In genomic region chr2:231615058-231615671, GRCh38 we compare ENCODE assay signal across 9 cellular contexts. TPM values are rescaled to one million over a fixed set of nuclear protein-coding genes. Genes with fewer than 3 reads are reported as not detected.
A peak's percentile ranks its signal among the peaks of the same experiment; 100 is the strongest.
DNase-seq lines count a peak whose midpoint lies in the region; ATAC-seq and TF ChIP-seq lines count a peak whose summit lies in the region.
"Had no signal": no experiment of that assay in that cellular context is flagged by ENCODE, and none has a peak within 500 bp of the region (broad histone marks: within the 10 kb centered on the region; RNA-seq: fewer than 3 reads in every experiment).

No MANE protein-coding gene starts in this region.

- RAD21 ChIA-PET in HCT116 (lab: Charles Lee; ENCODE audit: low non-redundant PET in 1 of 2, low total read pairs in 2 of 2, uncharacterized antibody in 2 of 2, unreplicated experiment in 2 of 2), result no interaction called here

- no peaks in the 10 kb centered on the region for H4K20me1 ChIP-seq in HCT116 (ENCODE audit: insufficient read depth)

- POLR2A ChIA-PET in HCT116 (lab: Charles Lee), result interaction anchor here (2.1 kb wide), 1 partner anchor 51 kb away, joined by 12 read pairs; no protein-coding TSS in a partner anchor

- H3K9ac ChIP-seq in HCT116 (ENCODE audit: low read length), result peak overlapping the region; percentile 84

- TF ChIP-seq POLR2A in HCT116 (IDR thresholded peaks at IDR 0.05; ENCODE audit: borderline replicate concordance, extremely low read depth, insufficient read depth, insufficient read length) (no peak), GM18505 (IDR thresholded peaks at IDR 0.05; ENCODE audit: borderline replicate concordance, extremely low read depth, insufficient read depth, insufficient read length) (no peak)

- H3K27me3 ChIP-seq in HCT116 (ENCODE audit: insufficient read depth, low read length), result no peaks in the 10 kb centered on the region

- no peak for TF ChIP-seq CTCF in HCT116 (IDR thresholded peaks at IDR 0.05 in 2 of 3, conservative IDR thresholded peaks at IDR 0.05 in 1 of 3; ENCODE audit: borderline replicate concordance in 1 of 3, insufficient read depth in 1 of 3, low read depth in 2 of 3, low read length in 2 of 3)

- H3K9me2 ChIP-seq in HCT116 (ENCODE audit: insufficient read depth), result no peaks in the 10 kb centered on the region

- peak overlapping the region; percentile 83 for H3K4me2 ChIP-seq in HCT116 (ENCODE audit: low read length)

- CTCF ChIA-PET in HCT116 (lab: Charles Lee), result interaction anchor here (6.1 kb wide), 1 partner anchor 59 kb away, joined by 162 read pairs; no protein-coding TSS in a partner anchor

- no peaks in the 10 kb centered on the region for H3K79me2 ChIP-seq in HCT116 (ENCODE audit: insufficient read depth, low read length)

- DNase-seq in HCT116 (ENCODE audit: low read depth, low spot score) (no peak), kidney glomerular epithelial cell (lab: John Stamatoyannopoulos, UW) (no peak), DMS 273 (lab: John Stamatoyannopoulos, UW; ENCODE audit: unreplicated experiment) (no peak)
- peak; percentile 57 to 62 for DNase-seq in activated T-cell treated with anti-CD3 and anti-CD28 coated beads, Interleukin-2, amount 50 U/mL, for 48 hours
- peak in 1 of 2 donors; percentile 56 for DNase-seq in stimulated activated effector memory CD8-positive, alpha-beta T cell treated with anti-CD3 and anti-CD28 coated beads, Interleukin-12 subunit alpha, Interleukin-12 subunit beta, amount 100 ng/mL, for 72 hours (ENCODE audit: low spot score in 2 of 2)
- DNase-seq in activated CD4-positive, CD25-positive, alpha-beta regulatory T cell (lab: John Stamatoyannopoulos, UW), result no peak

- no peaks in the 10 kb centered on the region for H3K36me3 ChIP-seq in HCT116 (ENCODE audit: control insufficient read depth in 1 of 2, insufficient read depth in 2 of 2, low read length in 2 of 2)

- peak overlapping the region; percentile 92 for H3K4me3 Mint-ChIP-seq in stimulated activated effector memory CD8-positive, alpha-beta T cell treated with anti-CD3 and anti-CD28 coated beads, Interleukin-12 subunit alpha, Interleukin-12 subunit beta, amount 100 ng/mL, for 72 hours

- H3K36me3 Mint-ChIP-seq in stimulated activated effector memory CD8-positive, alpha-beta T cell treated with anti-CD3 and anti-CD28 coated beads, Interleukin-12 subunit alpha, Interleukin-12 subunit beta, amount 100 ng/mL, for 72 hours, result peaks cover 34% of the 10 kb centered on the region

- no peak overlapping the region for H2AFZ ChIP-seq in HCT116 (ENCODE audit: low read depth, low read length, poor library complexity, severe bottlenecking)

- H3K4me1 Mint-ChIP-seq in stimulated activated effector memory CD8-positive, alpha-beta T cell treated with anti-CD3 and anti-CD28 coated beads, Interleukin-12 subunit alpha, Interleukin-12 subunit beta, amount 100 ng/mL, for 72 hours, result peaks cover 39% of the 10 kb centered on the region

- peak overlapping the region; percentile 99 for H3K27ac ChIP-seq in HCT116 (ENCODE audit: low read depth, low read length)

- TF ChIP-seq RAD21 in HCT116 (IDR thresholded peaks at IDR 0.05; ENCODE audit: low read depth), result no peak

- BruUV-seq in HCT116 (replicated peaks; lab: Mats Ljungman, UMichigan), result no TSS peak

- H3K4me1 ChIP-seq in HCT116 (ENCODE audit: control insufficient read depth in 1 of 2, insufficient read depth in 2 of 2, low read length in 2 of 2), result peaks cover 72 to 87% of the 10 kb centered on the region in 2 experiments

- ATAC-seq in HCT116 (no peak), GM18505 (IDR thresholded peaks at IDR 0.05; ENCODE audit: unreplicated experiment) (no peak)
- ATAC-seq in stimulated activated effector memory CD8-positive, alpha-beta T cell treated with anti-CD3 and anti-CD28 coated beads, Interleukin-12 subunit alpha, Interleukin-12 subunit beta, amount 100 ng/mL, for 72 hours, result no peak

- H3K9me3 ChIP-seq in HCT116 (ENCODE audit: control insufficient read depth in 1 of 2, insufficient read depth in 1 of 2, low read depth in 1 of 2, low read length in 2 of 2), result no peaks in the 10 kb centered on the region

- no peaks in the 10 kb centered on the region for H3K9me3 Mint-ChIP-seq in stimulated activated effector memory CD8-positive, alpha-beta T cell treated with anti-CD3 and anti-CD28 coated beads, Interleukin-12 subunit alpha, Interleukin-12 subunit beta, amount 100 ng/mL, for 72 hours

- H3K4me3 ChIP-seq in HCT116 (replicated peaks in 1 of 2; ENCODE audit: low read depth in 1 of 2, low read length in 2 of 2) (no peak overlapping the region), iPS-11a (ENCODE audit: low read depth, low read length) (peak overlapping the region; percentile 48)

- intact Hi-C loops in HCT116 (cut with micrococcal nuclease), result no loop called here

- peak overlapping the region; percentile 99 for H3K27ac Mint-ChIP-seq in stimulated activated effector memory CD8-positive, alpha-beta T cell treated with anti-CD3 and anti-CD28 coated beads, Interleukin-12 subunit alpha, Interleukin-12 subunit beta, amount 100 ng/mL, for 72 hours

TF ChIP-seq in HCT116, 20 proteins besides CTCF, POLR2A, EP300 and RAD21:
- no peak for TF ChIP-seq JUND (IDR thresholded peaks at IDR 0.05)
- no peak for TF ChIP-seq YY1 (IDR thresholded peaks at IDR 0.05; ENCODE audit: extremely low read depth, insufficient replicate concordance, low read depth, low read length)
- no peak for TF ChIP-seq POLR2AphosphoS5 (IDR thresholded peaks at IDR 0.05; ENCODE audit: low read depth, low read length)
- no peak for TF ChIP-seq EGR1 (IDR thresholded peaks at IDR 0.05; ENCODE audit: low read depth)
- no peak for TF ChIP-seq ZFX (IDR thresholded peaks at IDR 0.05)
- TF ChIP-seq SIN3A (IDR thresholded peaks at IDR 0.05; ENCODE audit: low read depth), result no peak
- TF ChIP-seq, protein P1, sequence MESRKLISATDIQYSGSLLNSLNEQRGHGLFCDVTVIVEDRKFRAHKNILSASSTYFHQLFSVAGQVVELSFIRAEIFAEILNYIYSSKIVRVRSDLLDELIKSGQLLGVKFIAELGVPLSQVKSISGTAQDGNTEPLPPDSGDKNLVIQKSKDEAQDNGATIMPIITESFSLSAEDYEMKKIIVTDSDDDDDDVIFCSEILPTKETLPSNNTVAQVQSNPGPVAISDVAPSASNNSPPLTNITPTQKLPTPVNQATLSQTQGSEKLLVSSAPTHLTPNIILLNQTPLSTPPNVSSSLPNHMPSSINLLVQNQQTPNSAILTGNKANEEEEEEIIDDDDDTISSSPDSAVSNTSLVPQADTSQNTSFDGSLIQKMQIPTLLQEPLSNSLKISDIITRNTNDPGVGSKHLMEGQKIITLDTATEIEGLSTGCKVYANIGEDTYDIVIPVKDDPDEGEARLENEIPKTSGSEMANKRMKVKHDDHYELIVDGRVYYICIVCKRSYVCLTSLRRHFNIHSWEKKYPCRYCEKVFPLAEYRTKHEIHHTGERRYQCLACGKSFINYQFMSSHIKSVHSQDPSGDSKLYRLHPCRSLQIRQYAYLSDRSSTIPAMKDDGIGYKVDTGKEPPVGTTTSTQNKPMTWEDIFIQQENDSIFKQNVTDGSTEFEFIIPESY (IDR thresholded peaks at IDR 0.05; ENCODE audit: extremely low read depth, insufficient replicate concordance, low read length), result no peak
- TF ChIP-seq SRF (IDR thresholded peaks at IDR 0.05; ENCODE audit: low read depth), result no peak
- TF ChIP-seq, protein P2, sequence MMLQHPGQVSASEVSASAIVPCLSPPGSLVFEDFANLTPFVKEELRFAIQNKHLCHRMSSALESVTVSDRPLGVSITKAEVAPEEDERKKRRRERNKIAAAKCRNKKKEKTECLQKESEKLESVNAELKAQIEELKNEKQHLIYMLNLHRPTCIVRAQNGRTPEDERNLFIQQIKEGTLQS (IDR thresholded peaks at IDR 0.05), result no peak
- no peak for TF ChIP-seq EZH2 (IDR thresholded peaks at IDR 0.05)
- no peak for TF ChIP-seq MAX (IDR thresholded peaks at IDR 0.05)
- TF ChIP-seq ZNF274 (IDR thresholded peaks at IDR 0.05; ENCODE audit: low read depth, low read length), result no peak

RNA-seq across cellular contexts. Expression of gene TEX44, which starts 22.5 kb away (rescaled TPM):
- not detected for total RNA-seq in HCT116 (2021; ENCODE audit: unreplicated experiment)
- polyA plus RNA-seq in HCT116 (2012), result not detected in 2 replicates
- total RNA-seq: RPMI7951 had no signal

Comparison
In these comparisons a context has a peak if more than half of its experiments do, and no peak if none do; other contexts are left out.
1. DNase-seq: peak in activated T-cell treated with anti-CD3 and anti-CD28 coated beads, Interleukin-2, amount 50 U/mL, for 48 hours (2 of 2); none in HCT116 (single experiment), kidney glomerular epithelial cell (single experiment), DMS 273 (single experiment) and activated CD4-positive, CD25-positive, alpha-beta regulatory T cell (0 of 4).